In the genomic region with DNA sequence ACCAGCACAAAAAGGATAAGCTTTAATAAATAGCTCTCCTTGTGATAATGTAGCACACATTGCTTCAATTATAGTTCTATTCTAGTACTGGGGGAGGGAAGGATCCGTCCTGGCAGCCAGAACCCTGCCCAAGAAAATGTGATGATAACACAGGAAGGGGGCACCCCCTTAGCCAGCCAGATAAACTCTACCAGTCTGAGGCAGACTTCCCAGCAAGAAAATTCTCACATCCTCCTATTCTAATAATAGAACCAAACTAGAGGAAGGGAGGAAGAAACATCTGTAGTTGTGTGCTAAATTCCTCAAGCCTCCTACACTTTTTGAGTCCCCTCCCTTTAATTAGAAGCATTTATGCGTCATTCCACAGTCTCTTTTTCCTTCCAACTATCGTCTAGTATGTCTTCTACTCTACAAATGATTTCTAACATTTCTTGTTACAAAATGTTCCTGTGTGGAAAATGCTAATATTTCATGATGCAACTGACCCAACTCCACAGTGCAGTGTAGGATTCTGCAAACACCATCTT, we compare ENCODE assay signal across 12 cellular contexts.
A peak's percentile ranks its signal among the peaks of the same experiment; 100 is the strongest.
DNase-seq lines count a peak whose midpoint lies in the region; ATAC-seq, FAIRE-seq and TF ChIP-seq lines count a peak whose summit lies in the region.
"Had no signal": no experiment of that assay in that cellular context is flagged by ENCODE, and none has a peak within 500 bp of the region (broad histone marks: within the 10 kb centered on the region; RNA-seq: fewer than 3 reads in every experiment).

No MANE protein-coding gene starts in this region.

- peak overlapping the region; percentile 0 for H3K4me2 ChIP-seq in astrocyte (ENCODE audit: low read length)

- H3K27ac ChIP-seq in astrocyte (ENCODE audit: low read depth, low read length), result no peak overlapping the region
- H3K27ac ChIP-seq in gastrocnemius medialis, result peak overlapping the region; percentile 37 to 60 (median 44)
- H3K27ac ChIP-seq in Peyer's patch, result no peak overlapping the region

- no peaks in the 10 kb centered on the region for H3K9me3 ChIP-seq in astrocyte (ENCODE audit: insufficient read depth, low read depth, low read length)
- no peaks in the 10 kb centered on the region for H3K9me3 ChIP-seq in gastrocnemius medialis
- H3K9me3 ChIP-seq in Peyer's patch, result no peaks in the 10 kb centered on the region

- TF ChIP-seq CTCF in BJ (IDR thresholded peaks at IDR 0.05; ENCODE audit: insufficient read depth, low read depth, low read length) (no peak), astrocyte (IDR thresholded peaks at IDR 0.05; ENCODE audit: insufficient read depth, low read depth, low read length) (no peak), gastrocnemius medialis (IDR thresholded peaks at IDR 0.05 in 4 of 5, conservative IDR thresholded peaks at IDR 0.05 in 1 of 5) (no peak), Peyer's patch (IDR thresholded peaks at IDR 0.05) (no peak)

- H3K4me1 ChIP-seq in astrocyte (ENCODE audit: insufficient read depth, low read length) (no peaks in the 10 kb centered on the region), gastrocnemius medialis (no peaks in the 10 kb centered on the region), Peyer's patch (no peaks in the 10 kb centered on the region)

- H4K20me1 ChIP-seq in astrocyte (ENCODE audit: insufficient read depth, low read length), result no peaks in the 10 kb centered on the region

- H2AFZ ChIP-seq in astrocyte (ENCODE audit: low read depth, low read length), result no peak overlapping the region

- DNase-seq in BJ (ENCODE audit: low read depth) (peak; percentile 66), astrocyte (ENCODE audit: low read depth) (no peak), left cardiac atrium (peak; percentile 24), gastrocnemius medialis (no peak), NCI-H510A (lab: John Stamatoyannopoulos, UW) (no peak), SW 1271 (lab: John Stamatoyannopoulos, UW) (no peak), Peyer's patch (no peak)
- DNase-seq: activated CD4-positive, alpha-beta T cell treated with anti-CD3 and anti-CD28 coated beads, Interleukin-2, amount 10 ng/mL, durations not matched to agents 24 days and 14 days; NCI-H1694; T-cell had no signal

- H3K36me3 Mint-ChIP-seq in astrocyte (ENCODE audit: low read depth, unreplicated experiment), result no peaks in the 10 kb centered on the region
- H3K36me3 Mint-ChIP-seq: CD14-positive monocyte, T-cell had no signal

- peak overlapping the region; percentile 23 for H3K27ac Mint-ChIP-seq in astrocyte (ENCODE audit: unreplicated experiment)
- H3K27ac Mint-ChIP-seq: activated CD4-positive, alpha-beta T cell treated with anti-CD3 and anti-CD28 coated beads, Interleukin-2, amount 10 ng/mL, durations not matched to agents 24 days and 14 days; CD14-positive monocyte; T-cell had no signal

- H3K27me3 Mint-ChIP-seq in astrocyte (ENCODE audit: low read depth, unreplicated experiment), result no peaks in the 10 kb centered on the region
- H3K27me3 Mint-ChIP-seq: activated CD4-positive, alpha-beta T cell treated with anti-CD3 and anti-CD28 coated beads, Interleukin-2, amount 10 ng/mL, durations not matched to agents 24 days and 14 days; T-cell had no signal

- CTCF ChIA-PET in BJ (lab: Yijun Ruan, JAX), result interaction anchor here (0.8 kb wide), 1 partner anchor 37 kb away, joined by 3 read pairs; no protein-coding TSS in a partner anchor

- no peak overlapping the region for H3K4me3 Mint-ChIP-seq in astrocyte (ENCODE audit: unreplicated experiment)
- H3K4me3 Mint-ChIP-seq: activated CD4-positive, alpha-beta T cell treated with anti-CD3 and anti-CD28 coated beads, Interleukin-2, amount 10 ng/mL, durations not matched to agents 24 days and 14 days; CD14-positive monocyte; T-cell had no signal

- H3K4me1 Mint-ChIP-seq in astrocyte (ENCODE audit: low read depth, unreplicated experiment), result peaks cover 12% of the 10 kb centered on the region
- H3K4me1 Mint-ChIP-seq: activated CD4-positive, alpha-beta T cell treated with anti-CD3 and anti-CD28 coated beads, Interleukin-2, amount 10 ng/mL, durations not matched to agents 24 days and 14 days; CD14-positive monocyte; T-cell had no signal

- no peaks in the 10 kb centered on the region for H3K79me2 ChIP-seq in astrocyte (ENCODE audit: insufficient read depth, low read length)

- no peaks in the 10 kb centered on the region for H3K27me3 ChIP-seq in BJ (ENCODE audit: control insufficient read depth, insufficient read depth, low read length)
- no peaks in the 10 kb centered on the region for H3K27me3 ChIP-seq in astrocyte (ENCODE audit: insufficient read depth, low read length)
- H3K27me3 ChIP-seq in gastrocnemius medialis, result no peaks in the 10 kb centered on the region
- H3K27me3 ChIP-seq in Peyer's patch, result no peaks in the 10 kb centered on the region

- POLR2A ChIA-PET in BJ (lab: Charles Lee), result interaction anchor here (0.6 kb wide), 1 partner anchor 264 kb away, joined by 3 read pairs; no protein-coding TSS in a partner anchor

- peak; percentile 98 for FAIRE-seq in astrocyte (lab: Jason Lieb, UNC)

- H3K36me3 ChIP-seq in BJ (ENCODE audit: control insufficient read depth, insufficient read depth, low read length) (no peaks in the 10 kb centered on the region), astrocyte (ENCODE audit: insufficient read depth, low read length) (no peaks in the 10 kb centered on the region), gastrocnemius medialis (no peaks in the 10 kb centered on the region), Peyer's patch (no peaks in the 10 kb centered on the region)

- H3K4me3 ChIP-seq in BJ (ENCODE audit: low read depth, low read length) (no peak overlapping the region), astrocyte (ENCODE audit: insufficient read depth, low read depth, low read length) (no peak overlapping the region), gastrocnemius medialis (no peak overlapping the region), Peyer's patch (no peak overlapping the region)

- no peaks in the 10 kb centered on the region for H3K9me3 Mint-ChIP-seq in astrocyte (ENCODE audit: unreplicated experiment)
- H3K9me3 Mint-ChIP-seq: activated CD4-positive, alpha-beta T cell treated with anti-CD3 and anti-CD28 coated beads, Interleukin-2, amount 10 ng/mL, durations not matched to agents 24 days and 14 days had no signal

- H3K9ac ChIP-seq in astrocyte (ENCODE audit: low read length), result no peak overlapping the region

- intact Hi-C loops in left cardiac atrium (cut with DNase I), result loop anchor here in 1 of 2 donors (10.0 kb wide), 1 partner anchor 250 kb away; no protein-coding TSS in a partner anchor
- intact Hi-C loops in gastrocnemius medialis (cut with DNase I; ENCODE audit: low total_unique reads), result no loop called here

- no peak for TF ChIP-seq POLR2A in gastrocnemius medialis (IDR thresholded peaks at IDR 0.05)
- no peak for TF ChIP-seq POLR2A in Peyer's patch (IDR thresholded peaks at IDR 0.05)

- in situ Hi-C loops in gastrocnemius medialis (cut with MboI; ENCODE audit: low sequenced_read_pairs in 4 of 4), result no loop called here

- ATAC-seq in left cardiac atrium, result peak; percentile 93 to 94
- ATAC-seq in gastrocnemius medialis, result peak in 1 of 2 donors; percentile 76
- no peak for ATAC-seq in HG02981 (IDR thresholded peaks at IDR 0.05; ENCODE audit: unreplicated experiment)
- ATAC-seq: T-cell had no signal

Comparison
In these comparisons a context has a peak if more than half of its experiments do, and no peak if none do; other contexts are left out.
1. DNase-seq: peak in BJ (single experiment) and left cardiac atrium (single experiment); none in astrocyte (single experiment), gastrocnemius medialis (0 of 2), NCI-H510A (single experiment), SW 1271 (0 of 2) and Peyer's patch (0 of 3).
2. H3K27ac ChIP-seq: peak in gastrocnemius medialis (4 of 4); none in astrocyte (single experiment) and Peyer's patch (0 of 4).